In the genomic region with DNA sequence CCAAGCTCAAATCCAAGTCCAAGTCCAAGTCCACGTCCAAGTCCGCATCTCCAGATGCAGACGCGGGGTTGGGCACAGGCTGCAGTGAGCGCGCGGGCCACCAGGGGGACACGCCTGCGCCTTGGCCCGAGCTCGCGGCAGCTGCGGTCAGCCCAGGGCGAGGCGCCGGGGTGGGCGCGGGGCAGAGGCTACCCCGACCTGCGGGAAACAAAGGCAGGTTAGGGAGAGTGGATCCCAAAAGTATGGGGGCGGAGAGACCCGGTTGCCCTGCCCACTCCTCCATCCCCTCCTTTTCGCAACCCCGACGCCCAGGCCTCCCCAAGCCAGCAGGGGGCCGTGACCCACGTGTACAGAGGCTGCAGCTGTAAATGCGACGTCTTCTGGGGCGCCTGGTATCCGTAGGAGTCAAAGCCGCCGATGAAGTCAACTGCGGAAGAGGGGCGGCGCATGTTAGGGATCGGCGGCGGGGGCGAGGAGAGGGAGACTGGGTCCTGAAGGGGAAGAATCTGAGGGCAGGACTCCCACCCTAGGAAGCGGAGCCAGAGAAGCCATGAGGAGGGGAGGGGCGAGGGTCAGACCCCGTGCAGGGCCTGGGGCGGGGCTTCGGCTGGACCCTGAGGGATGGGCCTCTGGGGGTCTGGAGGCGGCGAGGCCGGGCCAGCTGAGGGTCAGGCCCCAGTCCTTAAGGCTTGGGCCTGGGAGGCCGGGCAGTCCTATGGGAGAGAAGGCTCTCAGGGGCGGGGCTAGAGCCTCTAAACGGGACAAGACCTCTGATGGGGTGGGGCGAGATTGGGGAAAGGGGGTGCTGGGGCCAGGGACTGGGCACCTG, we compare ENCODE assay signal across 8 cellular contexts. TPM values are rescaled to one million over a fixed set of nuclear protein-coding genes. Genes with fewer than 3 reads are reported as not detected.
DNase-seq lines count a peak whose midpoint lies in the region; ATAC-seq, FAIRE-seq and TF ChIP-seq lines count a peak whose summit lies in the region.

No MANE protein-coding gene starts in this region.

- TF ChIP-seq CTCF in C4-2B (conservative IDR thresholded peaks at IDR 0.05) (peak; percentile 60; the same call in 1 of the 2 replicates), SU-DHL-6 (IDR thresholded peaks at IDR 0.05; ENCODE audit: insufficient read depth, low read length, poor library complexity, severe bottlenecking) (peak; percentile 95), bronchial epithelial cell (IDR thresholded peaks at IDR 0.05; ENCODE audit: insufficient read depth, low read length, severe bottlenecking) (peak; percentile 85), kidney (IDR thresholded peaks at IDR 0.05; ENCODE audit: borderline replicate concordance, extremely low read depth, insufficient read depth) (peak; percentile 55)

- ATAC-seq in HG03135 (IDR thresholded peaks at IDR 0.05; ENCODE audit: unreplicated experiment) = no peak

- H2AFZ ChIP-seq in SU-DHL-6 (ENCODE audit: low read depth, low read length, severe bottlenecking) = peak overlapping the region; percentile 5

- H3K9me2 ChIP-seq in SU-DHL-6 (replicated peaks; ENCODE audit: insufficient read depth, low read length) = no peaks in the 10 kb centered on the region

- H3K27me3 ChIP-seq in SU-DHL-6 (ENCODE audit: low read length) (no peaks in the 10 kb centered on the region), bronchial epithelial cell (ENCODE audit: control insufficient read depth, insufficient read depth, low read length) (no peaks in the 10 kb centered on the region)

- H3K4me2 ChIP-seq in SU-DHL-6 (ENCODE audit: low read depth, low read length, poor library complexity, severe bottlenecking) = peak overlapping the region; percentile 63

- peaks cover 0 to 6% of the 10 kb centered on the region in 2 donors for H3K4me1 ChIP-seq in kidney (ENCODE audit: control insufficient read depth in 1 of 2, insufficient read depth in 1 of 2, low read depth in 1 of 2, low read length in 2 of 2)

- H3K27ac ChIP-seq in C4-2B = no peak overlapping the region
- H3K27ac ChIP-seq in SU-DHL-6 (ENCODE audit: low read depth, low read length) = no peak overlapping the region
- H3K27ac ChIP-seq in kidney (ENCODE audit: low read depth in 2 of 2, low read length in 2 of 2) = no peak overlapping the region

- H3K9ac ChIP-seq in SU-DHL-6 (ENCODE audit: low read length) (no peak overlapping the region; the same call in 1 of the 2 replicates), kidney (ENCODE audit: low read length in 2 of 2) (no peak overlapping the region)

- H3K79me2 ChIP-seq in SU-DHL-6 (ENCODE audit: insufficient read depth, low read length) = no peaks in the 10 kb centered on the region

- H3K9me3 ChIP-seq in SU-DHL-6 (ENCODE audit: insufficient read depth, low read length) = no peaks in the 10 kb centered on the region
- no peaks in the 10 kb centered on the region for H3K9me3 ChIP-seq in kidney (ENCODE audit: control insufficient read depth in 1 of 2, low read length in 2 of 2)

- FAIRE-seq in bronchial epithelial cell (lab: Jason Lieb, UNC) (no peak), kidney (lab: Jason Lieb, UNC) (no peak)

- DNase-seq in HPDE6-E6E7 (ENCODE audit: extremely low spot score) (peak; percentile 46), bronchial epithelial cell (ENCODE audit: low read depth) (no peak), kidney (peak; percentile 79), NCI-H226 (no peak)
- peak; percentile 60 to 65 for DNase-seq in stimulated activated CD4-positive, alpha-beta T cell treated with anti-CD3 and anti-CD28 coated beads, Interleukin-2, amount 100 ng/mL, for 48 hours

- no peaks in the 10 kb centered on the region for H4K20me1 ChIP-seq in SU-DHL-6 (ENCODE audit: low read depth, low read length)

- peak overlapping the region; percentile 36 for H3K4me3 ChIP-seq in SU-DHL-6 (ENCODE audit: insufficient read depth, low read length, poor library complexity, severe bottlenecking)
- H3K4me3 ChIP-seq in bronchial epithelial cell (ENCODE audit: low read depth, low read length) = peak overlapping the region; percentile 16
- no peak overlapping the region for H3K4me3 ChIP-seq in kidney (ENCODE audit: low read length in 2 of 2)

- intact Hi-C loops in kidney (cut with DNase I) = loop anchor here (10.0 kb wide), 1 partner anchor 243 kb away; no protein-coding TSS in a partner anchor

- no peaks in the 10 kb centered on the region for H3F3A ChIP-seq in SU-DHL-6 (ENCODE audit: insufficient read depth)

- H3K36me3 ChIP-seq in SU-DHL-6 (ENCODE audit: low read length) = no peaks in the 10 kb centered on the region
- H3K36me3 ChIP-seq in bronchial epithelial cell (ENCODE audit: control insufficient read depth, insufficient read depth, low read length) = no peaks in the 10 kb centered on the region
- no peaks in the 10 kb centered on the region for H3K36me3 ChIP-seq in kidney (ENCODE audit: control insufficient read depth in 1 of 2, insufficient read depth in 2 of 2, low read length in 2 of 2)

RNA-seq across cellular contexts. Expression of a gene that starts 58.0 kb away (rescaled TPM):
- total RNA-seq in bronchial epithelial cell (under 0.01 TPM in 1 of 2 replicates, not detected in the other), kidney (0.19 TPM)
- polyA plus RNA-seq in kidney (ENCODE audit: insufficient read depth, low read depth, low replicate concordance) = 0.34 TPM

Comparison
In these comparisons a context has a peak if more than half of its experiments do, and no peak if none do; other contexts are left out.
1. DNase-seq: peak in HPDE6-E6E7 (single experiment), kidney (single experiment) and stimulated activated CD4-positive, alpha-beta T cell treated with anti-CD3 and anti-CD28 coated beads, Interleukin-2, amount 100 ng/mL, for 48 hours (2 of 2); none in bronchial epithelial cell (single experiment) and NCI-H226 (single experiment).
2. H3K4me3 ChIP-seq: peak in SU-DHL-6 (single experiment) and bronchial epithelial cell (single experiment); none in kidney (0 of 2).
3. Peak in every context shown above with its lines, with median percentiles within 50 percentile points of each other: CTCF ChIP-seq.